ENCODE assay signal across 1 cellular context in genomic region chr9:12988259-12988658, GRCh38.
TF ChIP-seq lines count a peak whose summit lies in the region.

No MANE protein-coding gene starts in this region.

TF ChIP-seq in HepG2, 621 proteins besides CTCF, POLR2A, EP300 and RAD21 (continued from another document):
- TF ChIP-seq HIC2 (CRISPR knock-in tag; IDR thresholded peaks at IDR 0.05; ENCODE audit: low read depth) = no peak
- no peak for TF ChIP-seq BRCA1 (CRISPR knock-in tag; IDR thresholded peaks at IDR 0.05)
- no peak for TF ChIP-seq HOXD1 (CRISPR knock-in tag; IDR thresholded peaks at IDR 0.05)
- no peak for TF ChIP-seq ZNF564 (CRISPR knock-in tag; IDR thresholded peaks at IDR 0.05)
- TF ChIP-seq KLF15 (CRISPR knock-in tag; IDR thresholded peaks at IDR 0.05; ENCODE audit: borderline replicate concordance) = no peak
- TF ChIP-seq ZNF768 (CRISPR knock-in tag; IDR thresholded peaks at IDR 0.05) = no peak
- TF ChIP-seq CBX1 (IDR thresholded peaks at IDR 0.05; ENCODE audit: low read depth) = no peak
TF ChIP-seq in HepG2: peak in this region for 0.
